16 cellular contexts compared by ENCODE assay signal in the genomic region with DNA sequence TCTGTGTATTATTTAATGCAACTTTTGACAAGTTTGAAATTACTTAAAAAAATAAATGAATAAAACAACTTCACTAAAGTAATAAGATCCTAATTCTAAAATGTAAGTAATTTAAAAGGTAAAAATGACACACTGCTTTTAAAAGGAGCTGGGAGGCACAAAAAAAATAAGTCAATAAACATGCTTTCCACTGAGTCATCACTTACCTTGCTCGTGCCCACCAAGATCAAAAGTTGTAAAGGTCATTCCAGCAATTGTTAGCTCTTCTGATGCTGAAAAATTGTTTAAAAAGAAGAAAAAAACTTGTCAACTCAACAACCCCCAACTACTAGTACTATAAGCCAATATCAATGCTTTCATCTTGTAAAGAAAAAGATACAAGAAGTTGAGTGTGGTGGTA.
"Had no signal": no experiment of that assay in that cellular context is flagged by ENCODE, and none has a peak within 500 bp of the region (broad histone marks: within the 10 kb centered on the region; RNA-seq: fewer than 3 reads in every experiment).

No MANE protein-coding gene starts in this region.

- H3K4me2 ChIP-seq: SK-N-SH had no signal

- H3K4me3 ChIP-seq: body of pancreas, testis had no signal

- H3K27me3 ChIP-seq: body of pancreas, testis had no signal

- H3K27ac ChIP-seq: body of pancreas, testis had no signal

- H3K9me3 Mint-ChIP-seq: natural killer cell had no signal

- H3K9ac ChIP-seq: SK-N-SH had no signal

- DNase-seq: activated CD4-positive, alpha-beta T cell treated with anti-CD3 and anti-CD28 coated beads, Interleukin-2, amount 50 U/mL, for 4 hours; activated CD8-positive, alpha-beta memory T cell treated with anti-CD3 and anti-CD28 coated beads, Interleukin-2, amount 50 U/mL, for 4 hours; amniotic stem cell; body of pancreas; central memory CD4-positive, alpha-beta T cell; cortex of kidney; effector CD8-positive, alpha-beta T cell; foreskin melanocyte; head of caudate nucleus; mammary epithelial cell; natural killer cell; nucleus accumbens; SK-N-SH; stimulated activated CD4-positive, alpha-beta T cell treated with anti-CD3 and anti-CD28 coated beads, Interleukin-12 subunit alpha, Interleukin-12 subunit beta, amount 100 ng/mL, for 4 hours; stimulated activated naive CD4-positive, alpha-beta T cell; testis had no signal

- H3K9me3 ChIP-seq: body of pancreas, SK-N-SH, testis had no signal
